ENCODE assay signal across 18 cellular contexts in the genomic region with DNA sequence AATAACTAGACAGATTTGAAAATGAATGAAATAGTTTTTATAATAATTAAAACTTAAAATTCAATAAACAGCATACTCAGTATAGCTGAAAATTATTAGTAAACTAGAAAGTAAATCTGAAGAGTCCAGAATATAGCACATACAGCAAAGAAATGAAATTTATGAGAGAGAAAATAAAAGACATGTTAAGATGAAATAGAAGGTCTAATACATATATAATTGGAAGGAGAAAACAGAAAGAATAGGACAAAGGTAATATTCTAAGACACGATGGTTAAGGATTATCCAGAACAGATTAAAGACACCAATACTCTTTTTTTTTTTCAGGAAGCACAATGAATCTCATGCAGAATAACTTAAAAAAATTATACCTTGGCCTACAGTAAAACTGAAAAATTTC.
DNase-seq lines count a peak whose midpoint lies in the region; ATAC-seq and TF ChIP-seq lines count a peak whose summit lies in the region.
"Had no signal": no experiment of that assay in that cellular context is flagged by ENCODE, and none has a peak within 500 bp of the region (broad histone marks: within the 10 kb centered on the region; RNA-seq: fewer than 3 reads in every experiment).

No MANE protein-coding gene starts in this region.

- H3K4me3 Mint-ChIP-seq in CD4-positive, alpha-beta T cell = no peak overlapping the region
- peak overlapping the region; percentile 9 to 37 for H3K4me3 Mint-ChIP-seq in effector memory CD8-positive, alpha-beta T cell
- H3K4me3 Mint-ChIP-seq: B cell had no signal

- no peak for ATAC-seq in CD4-positive, alpha-beta T cell (ENCODE audit: poor library complexity)
- ATAC-seq in effector memory CD8-positive, alpha-beta T cell (replicated peaks) = no peak
- ATAC-seq in psoas muscle (no peak), HG03159 (IDR thresholded peaks at IDR 0.05; ENCODE audit: unreplicated experiment) (no peak)
- ATAC-seq: HepG2 had no signal

- H3K36me3 Mint-ChIP-seq in CD4-positive, alpha-beta T cell (ENCODE audit: low read depth) = no peaks in the 10 kb centered on the region
- peaks cover 3% of the 10 kb centered on the region for H3K36me3 Mint-ChIP-seq in effector memory CD8-positive, alpha-beta T cell (ENCODE audit: insufficient read depth)
- H3K36me3 Mint-ChIP-seq: CD4-positive, alpha-beta memory T cell had no signal

- no peak overlapping the region for H3K27ac ChIP-seq in CD4-positive, alpha-beta T cell (ENCODE audit: low read depth, low read length)
- H3K27ac ChIP-seq in HEK293 (ENCODE audit: extremely low read depth, low read depth, low read length) (no peak overlapping the region), psoas muscle (peak overlapping the region; percentile 77), A673 (ENCODE audit: low read depth, low read length, poor library complexity, severe bottlenecking) (no peak overlapping the region)
- H3K27ac ChIP-seq: PC-9 had no signal

- no peaks in the 10 kb centered on the region for H3K27me3 ChIP-seq in CD4-positive, alpha-beta T cell (ENCODE audit: control insufficient read depth, insufficient read depth, low read length)
- H3K27me3 ChIP-seq in psoas muscle (ENCODE audit: insufficient read depth in 3 of 3, low read length in 2 of 3) (no peaks in the 10 kb centered on the region), A673 (replicated peaks; ENCODE audit: insufficient read depth, low read depth, low read length, poor library complexity) (no peaks in the 10 kb centered on the region)

- POLR2A ChIA-PET in CD4-positive, alpha-beta T cell (lab: Charles Lee) = interaction anchor here (0.7 kb wide), 1 partner anchor 450 kb away, joined by 3 read pairs; no protein-coding TSS in a partner anchor
- POLR2A ChIA-PET in HEK293 (lab: Yijun Ruan, JAX) (no interaction called here), A673 (lab: Charles Lee; ENCODE audit: low non-redundant PET) (no interaction called here)

- TF ChIP-seq CTCF in CD4-positive, alpha-beta T cell (IDR thresholded peaks at IDR 0.05) = no peak
- TF ChIP-seq CTCF in HEK293 (tag by site-specific recombination; IDR thresholded peaks at IDR 0.05) = no peak
- TF ChIP-seq CTCF in psoas muscle (IDR thresholded peaks at IDR 0.05) = no peak
- no peak for TF ChIP-seq CTCF in A673 (conservative IDR thresholded peaks at IDR 0.05; ENCODE audit: low read depth, low read length)

- H3K27ac Mint-ChIP-seq in CD4-positive, alpha-beta T cell = peak overlapping the region; percentile 25
- H3K27ac Mint-ChIP-seq in effector memory CD8-positive, alpha-beta T cell = peak overlapping the region; percentile 50 to 72
- H3K27ac Mint-ChIP-seq: B cell had no signal

- WGBS in psoas muscle, 3 donors = 49 to 78% (median 70%) methylated on average over 1 of the region's 1 CpG

- DNase-seq in CD4-positive, alpha-beta T cell = no peak
- no peak for DNase-seq in effector memory CD8-positive, alpha-beta T cell
- DNase-seq in psoas muscle (no peak), A673 (ENCODE audit: low spot score) (no peak), DMS153 (lab: John Stamatoyannopoulos, UW) (no peak)
- DNase-seq: CD4-positive, alpha-beta memory T cell; DMS79 treated with DMSO at 0.1 percent for 48 hours; H7; KG1; NCI-H1092; NCI-H146; NCI-H2081; NCI-H510A treated with DMSO at 0.1 percent for 48 hours; PC-9 had no signal

- H3K36me3 ChIP-seq in HEK293 (ENCODE audit: control insufficient read depth in 2 of 2, insufficient read depth in 1 of 2, low read length in 2 of 2) (no peaks in the 10 kb centered on the region), psoas muscle (ENCODE audit: insufficient read depth in 1 of 2, low read depth in 1 of 2) (no peaks in the 10 kb centered on the region), A673 (ENCODE audit: insufficient read depth, low read length, poor library complexity, severe bottlenecking) (no peaks in the 10 kb centered on the region)

- H3K27me3 Mint-ChIP-seq in CD4-positive, alpha-beta T cell = no peaks in the 10 kb centered on the region
- no peaks in the 10 kb centered on the region for H3K27me3 Mint-ChIP-seq in effector memory CD8-positive, alpha-beta T cell
- H3K27me3 Mint-ChIP-seq: B cell; CD4-positive, alpha-beta memory T cell had no signal

- H3K4me1 ChIP-seq in HEK293 (ENCODE audit: control insufficient read depth, insufficient read depth, low read length) = peaks cover 14% of the 10 kb centered on the region; the same call in 1 of the 2 replicates
- peaks cover 44% of the 10 kb centered on the region for H3K4me1 ChIP-seq in psoas muscle
- no peaks in the 10 kb centered on the region for H3K4me1 ChIP-seq in A673 (ENCODE audit: insufficient read depth, low read length, poor library complexity, severe bottlenecking)

- H3K9me3 Mint-ChIP-seq in CD4-positive, alpha-beta T cell = no peaks in the 10 kb centered on the region
- H3K9me3 Mint-ChIP-seq in effector memory CD8-positive, alpha-beta T cell = no peaks in the 10 kb centered on the region
- H3K9me3 Mint-ChIP-seq: CD4-positive, alpha-beta memory T cell had no signal

- peaks cover 44% of the 10 kb centered on the region for H3K4me1 Mint-ChIP-seq in CD4-positive, alpha-beta T cell (ENCODE audit: low read depth)
- H3K4me1 Mint-ChIP-seq in effector memory CD8-positive, alpha-beta T cell (ENCODE audit: low read depth in 2 of 2) = peaks cover 26 to 38% of the 10 kb centered on the region in 2 donors

- CTCF ChIA-PET in CD4-positive, alpha-beta T cell (lab: Charles Lee) = no interaction called here
- CTCF ChIA-PET in HEK293 (lab: Yijun Ruan, JAX) (interaction anchor here (0.7 kb wide), 2 partner anchors 15 to 1179 kb away, joined by 3 to 4 read pairs; no protein-coding TSS in a partner anchor), A673 (lab: Charles Lee) (no interaction called here)

- H3K4me3 ChIP-seq in HEK293 (ENCODE audit: low read depth, low read length) = no peak overlapping the region
- no peak overlapping the region for H3K4me3 ChIP-seq in psoas muscle
- H3K4me3 ChIP-seq in A673 (ENCODE audit: low read depth, low read length, poor library complexity, severe bottlenecking) = no peak overlapping the region
- H3K4me3 ChIP-seq: PC-9 had no signal

- H3K9me3 ChIP-seq in CD4-positive, alpha-beta T cell (ENCODE audit: control insufficient read depth, low read length) = no peaks in the 10 kb centered on the region
- H3K9me3 ChIP-seq in HEK293 (ENCODE audit: control insufficient read depth, insufficient read depth, low read depth, low read length) = no peaks in the 10 kb centered on the region
- H3K9me3 ChIP-seq in psoas muscle = no peaks in the 10 kb centered on the region
- H3K9me3 ChIP-seq in A673 (ENCODE audit: low read depth, low read length, poor library complexity, severe bottlenecking) = no peaks in the 10 kb centered on the region

- intact Hi-C loops in CD4-positive, alpha-beta T cell (cut with DNase I, micrococcal nuclease) = no loop called here
- intact Hi-C loops in psoas muscle (cut with DNase I) = no loop called here
- intact Hi-C loops in A673 (cut with micrococcal nuclease; ENCODE audit: unreplicated experiment) = no loop called here

- BruUV-seq in A673 (replicated peaks; lab: Mats Ljungman, UMichigan) = no TSS peak

TF ChIP-seq in HEK293, 187 proteins besides CTCF, POLR2A, EP300 and RAD21 (continues in another document):
- TF ChIP-seq ZNF133 (tag by site-specific recombination; IDR thresholded peaks at IDR 0.05) (peak; percentile 98), ZNF777 (tag by site-specific recombination; IDR thresholded peaks at IDR 0.05; ENCODE audit: borderline replicate concordance) (no peak)
- TF ChIP-seq, protein P1, sequence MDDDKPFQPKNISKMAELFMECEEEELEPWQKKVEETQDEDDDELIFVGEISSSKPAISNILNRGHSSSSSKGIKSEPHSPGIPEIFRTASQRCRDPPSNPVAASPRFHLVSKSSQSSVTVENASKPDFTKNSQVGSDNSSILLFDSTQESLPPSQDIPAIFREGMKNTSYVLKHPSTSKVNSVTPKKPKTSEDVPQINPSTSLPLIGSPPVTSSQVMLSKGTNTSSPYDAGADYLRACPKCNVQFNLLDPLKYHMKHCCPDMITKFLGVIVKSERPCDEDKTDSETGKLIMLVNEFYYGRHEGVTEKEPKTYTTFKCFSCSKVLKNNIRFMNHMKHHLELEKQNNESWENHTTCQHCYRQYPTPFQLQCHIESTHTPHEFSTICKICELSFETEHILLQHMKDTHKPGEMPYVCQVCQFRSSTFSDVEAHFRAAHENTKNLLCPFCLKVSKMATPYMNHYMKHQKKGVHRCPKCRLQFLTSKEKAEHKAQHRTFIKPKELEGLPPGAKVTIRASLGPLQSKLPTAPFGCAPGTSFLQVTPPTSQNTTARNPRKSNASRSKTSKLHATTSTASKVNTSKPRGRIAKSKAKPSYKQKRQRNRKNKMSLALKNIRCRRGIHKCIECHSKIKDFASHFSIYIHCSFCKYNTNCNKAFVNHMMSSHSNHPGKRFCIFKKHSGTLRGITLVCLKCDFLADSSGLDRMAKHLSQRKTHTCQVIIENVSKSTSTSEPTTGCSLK (tag by site-specific recombination; IDR thresholded peaks at IDR 0.05) = no peak
